In the genomic region with DNA sequence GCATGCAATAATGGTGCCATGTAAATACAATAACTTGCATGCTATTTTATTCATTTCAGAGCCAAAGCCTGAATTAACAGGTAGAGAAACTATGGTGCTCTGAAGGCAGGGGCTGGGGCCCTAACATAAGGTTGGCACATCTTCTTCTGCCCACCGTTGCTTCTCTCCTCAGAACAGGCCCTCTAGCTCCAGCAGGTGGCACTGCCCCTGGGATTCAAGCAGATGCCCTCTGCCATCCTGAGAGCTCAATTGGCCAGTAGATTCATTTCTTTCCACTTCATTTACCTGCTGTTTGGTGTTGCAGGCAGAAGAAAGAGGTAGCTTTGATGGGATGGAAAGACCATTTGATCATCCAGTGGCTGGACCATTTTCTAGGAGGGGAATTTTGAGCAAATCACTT, we compare ENCODE assay signal across 12 cellular contexts.
DNase-seq lines count a peak whose midpoint lies in the region; ATAC-seq and TF ChIP-seq lines count a peak whose summit lies in the region.
"Had no signal": no experiment of that assay in that cellular context is flagged by ENCODE, and none has a peak within 500 bp of the region (broad histone marks: within the 10 kb centered on the region; RNA-seq: fewer than 3 reads in every experiment).

No MANE protein-coding gene starts in this region.

- H3K4me1 Mint-ChIP-seq in activated CD4-positive, alpha-beta memory T cell treated with anti-CD3 and anti-CD28 coated beads for 36 hours (ENCODE audit: low read depth): peaks cover 4% of the 10 kb centered on the region
- H3K4me1 Mint-ChIP-seq in activated CD4-positive, alpha-beta memory T cell treated with anti-CD3 and anti-CD28 coated beads, Interleukin-2, amount 10 ng/mL, durations not matched to agents 7 days and 5 days: peaks cover 4% of the 10 kb centered on the region
- peaks cover 31% of the 10 kb centered on the region for H3K4me1 Mint-ChIP-seq in WTC11
- H3K4me1 Mint-ChIP-seq in activated CD8-positive, alpha-beta memory T cell treated with anti-CD3 and anti-CD28 coated beads, Interleukin-2, amount 10 ng/mL, durations not matched to agents 7 days and 5 days: peaks cover 5% of the 10 kb centered on the region
- H3K4me1 Mint-ChIP-seq: CD14-positive monocyte had no signal

- H3K27me3 Mint-ChIP-seq in activated CD4-positive, alpha-beta memory T cell treated with anti-CD3 and anti-CD28 coated beads for 36 hours: peaks cover 12% of the 10 kb centered on the region
- H3K27me3 Mint-ChIP-seq in activated CD4-positive, alpha-beta memory T cell treated with anti-CD3 and anti-CD28 coated beads, Interleukin-2, amount 10 ng/mL, durations not matched to agents 7 days and 5 days: peaks cover 34% of the 10 kb centered on the region
- H3K27me3 Mint-ChIP-seq in WTC11 (ENCODE audit: low read depth): no peaks in the 10 kb centered on the region
- H3K27me3 Mint-ChIP-seq in activated CD8-positive, alpha-beta memory T cell treated with anti-CD3 and anti-CD28 coated beads, Interleukin-2, amount 10 ng/mL, durations not matched to agents 7 days and 5 days: peaks cover 37% of the 10 kb centered on the region

- no peak overlapping the region for H3K4me3 Mint-ChIP-seq in activated CD4-positive, alpha-beta memory T cell treated with anti-CD3 and anti-CD28 coated beads for 36 hours
- no peak overlapping the region for H3K4me3 Mint-ChIP-seq in activated CD4-positive, alpha-beta memory T cell treated with anti-CD3 and anti-CD28 coated beads, Interleukin-2, amount 10 ng/mL, durations not matched to agents 7 days and 5 days
- H3K4me3 Mint-ChIP-seq in WTC11: no peak overlapping the region
- H3K4me3 Mint-ChIP-seq in activated CD8-positive, alpha-beta memory T cell treated with anti-CD3 and anti-CD28 coated beads, Interleukin-2, amount 10 ng/mL, durations not matched to agents 7 days and 5 days: no peak overlapping the region
- H3K4me3 Mint-ChIP-seq: CD14-positive monocyte had no signal

- H3K36me3 Mint-ChIP-seq in activated CD4-positive, alpha-beta memory T cell treated with anti-CD3 and anti-CD28 coated beads for 36 hours: no peaks in the 10 kb centered on the region
- H3K36me3 Mint-ChIP-seq in activated CD4-positive, alpha-beta memory T cell treated with anti-CD3 and anti-CD28 coated beads, Interleukin-2, amount 10 ng/mL, durations not matched to agents 7 days and 5 days (ENCODE audit: low read depth): no peaks in the 10 kb centered on the region
- no peaks in the 10 kb centered on the region for H3K36me3 Mint-ChIP-seq in WTC11
- H3K36me3 Mint-ChIP-seq in activated CD8-positive, alpha-beta memory T cell treated with anti-CD3 and anti-CD28 coated beads, Interleukin-2, amount 10 ng/mL, durations not matched to agents 7 days and 5 days: no peaks in the 10 kb centered on the region
- H3K36me3 Mint-ChIP-seq: CD14-positive monocyte had no signal

- TF ChIP-seq CTCF in WTC11 (IDR thresholded peaks at IDR 0.05) (no peak), retinal pigment epithelial cell (conservative IDR thresholded peaks at IDR 0.05; ENCODE audit: low read depth, low read length) (peak; percentile 54)

- ATAC-seq in WTC11 (peak; percentile 26; the same call in 1 of the 2 replicates), HG02840 (IDR thresholded peaks at IDR 0.05; ENCODE audit: low FRiP score, unreplicated experiment) (no peak)
- no peak for ATAC-seq in activated CD8-positive, alpha-beta memory T cell treated with anti-CD3 and anti-CD28 coated beads, Interleukin-2, amount 10 ng/mL, durations not matched to agents 7 days and 5 days

- CTCF ChIA-PET in activated CD4-positive, alpha-beta memory T cell treated with anti-CD3 and anti-CD28 coated beads for 36 hours (lab: Charles Lee): interaction anchor here (1.0 to 1.5 kb wide), 5 partner anchors 10 to 90 kb away, joined by 3 to 5 read pairs (median 4); no protein-coding TSS in a partner anchor
- CTCF ChIA-PET in activated CD4-positive, alpha-beta memory T cell treated with anti-CD3 and anti-CD28 coated beads, Interleukin-2, amount 10 ng/mL, durations not matched to agents 7 days and 5 days (lab: Charles Lee): interaction anchor here (0.5 to 1.8 kb wide), 3 partner anchors 9 to 276 kb away, joined by 3 to 6 read pairs (median 4); no protein-coding TSS in a partner anchor
- CTCF ChIA-PET in WTC11 (lab: Charles Lee): interaction anchor here (1.3 to 1.7 kb wide), 2 partner anchors 45 to 80 kb away, joined by 3 to 6 read pairs; no protein-coding TSS in a partner anchor
- CTCF ChIA-PET in activated CD8-positive, alpha-beta memory T cell treated with anti-CD3 and anti-CD28 coated beads, Interleukin-2, amount 10 ng/mL, durations not matched to agents 7 days and 5 days (lab: Charles Lee): interaction anchor here (0.7 to 1.4 kb wide), 3 partner anchors 9 to 145 kb away, joined by 3 read pairs; no protein-coding TSS in a partner anchor

- DNase-seq in activated CD4-positive, alpha-beta memory T cell treated with anti-CD3 and anti-CD28 coated beads for 36 hours: peak; percentile 31
- DNase-seq in activated CD4-positive, alpha-beta memory T cell treated with anti-CD3 and anti-CD28 coated beads, Interleukin-2, amount 10 ng/mL, durations not matched to agents 7 days and 5 days: no peak
- DNase-seq in HT-29 (ENCODE audit: low spot score) (peak; percentile 41), WTC11 (ENCODE audit: low spot score) (no peak), retinal pigment epithelial cell (ENCODE audit: low read depth) (no peak), putamen (ENCODE audit: low spot score) (no peak)
- DNase-seq in activated CD8-positive, alpha-beta memory T cell treated with anti-CD3 and anti-CD28 coated beads, Interleukin-2, amount 10 ng/mL, durations not matched to agents 7 days and 5 days: no peak
- DNase-seq: NCI-H524 treated with DMSO at 0.1 percent for 48 hours had no signal

- no peak overlapping the region for H3K4me3 ChIP-seq in retinal pigment epithelial cell (ENCODE audit: low read length)
- H3K4me3 ChIP-seq: right atrium auricular region, tibial nerve had no signal

- POLR2A ChIA-PET in activated CD4-positive, alpha-beta memory T cell treated with anti-CD3 and anti-CD28 coated beads for 36 hours (lab: Charles Lee): no interaction called here
- POLR2A ChIA-PET in activated CD4-positive, alpha-beta memory T cell treated with anti-CD3 and anti-CD28 coated beads, Interleukin-2, amount 10 ng/mL, durations not matched to agents 7 days and 5 days (lab: Charles Lee): no interaction called here
- POLR2A ChIA-PET in WTC11 (lab: Charles Lee): no interaction called here

- intact Hi-C loops in activated CD4-positive, alpha-beta memory T cell treated with anti-CD3 and anti-CD28 coated beads for 36 hours (cut with micrococcal nuclease): no loop called here

- H3K27ac Mint-ChIP-seq in activated CD4-positive, alpha-beta memory T cell treated with anti-CD3 and anti-CD28 coated beads for 36 hours: no peak overlapping the region
- no peak overlapping the region for H3K27ac Mint-ChIP-seq in activated CD4-positive, alpha-beta memory T cell treated with anti-CD3 and anti-CD28 coated beads, Interleukin-2, amount 10 ng/mL, durations not matched to agents 7 days and 5 days
- H3K27ac Mint-ChIP-seq in WTC11: no peak overlapping the region
- no peak overlapping the region for H3K27ac Mint-ChIP-seq in activated CD8-positive, alpha-beta memory T cell treated with anti-CD3 and anti-CD28 coated beads, Interleukin-2, amount 10 ng/mL, durations not matched to agents 7 days and 5 days
- H3K27ac Mint-ChIP-seq: CD14-positive monocyte had no signal

- no peaks in the 10 kb centered on the region for H3K9me3 Mint-ChIP-seq in activated CD4-positive, alpha-beta memory T cell treated with anti-CD3 and anti-CD28 coated beads for 36 hours
- no peaks in the 10 kb centered on the region for H3K9me3 Mint-ChIP-seq in activated CD4-positive, alpha-beta memory T cell treated with anti-CD3 and anti-CD28 coated beads, Interleukin-2, amount 10 ng/mL, durations not matched to agents 7 days and 5 days
- no peaks in the 10 kb centered on the region for H3K9me3 Mint-ChIP-seq in WTC11
- no peaks in the 10 kb centered on the region for H3K9me3 Mint-ChIP-seq in activated CD8-positive, alpha-beta memory T cell treated with anti-CD3 and anti-CD28 coated beads, Interleukin-2, amount 10 ng/mL, durations not matched to agents 7 days and 5 days (ENCODE audit: low read depth)
- H3K9me3 Mint-ChIP-seq: CD14-positive monocyte had no signal

TF ChIP-seq in WTC11, 78 proteins besides CTCF, POLR2A, EP300 and RAD21:
- TF ChIP-seq ZNF317 (CRISPR knock-in tag; IDR thresholded peaks at IDR 0.05; ENCODE audit: borderline replicate concordance, low read depth) (no peak), MYBL2 (CRISPR knock-in tag; IDR thresholded peaks at IDR 0.05) (no peak), ZNF423 (CRISPR knock-in tag; IDR thresholded peaks at IDR 0.05) (no peak), ZNF416 (CRISPR knock-in tag; IDR thresholded peaks at IDR 0.05) (no peak), ELF4 (CRISPR knock-in tag; IDR thresholded peaks at IDR 0.05; ENCODE audit: low read depth) (no peak), ZNF396 (CRISPR knock-in tag; IDR thresholded peaks at IDR 0.05; ENCODE audit: borderline replicate concordance) (no peak), SP1 (CRISPR knock-in tag; conservative IDR thresholded peaks at IDR 0.05) (no peak)
- TF ChIP-seq, protein P1, sequence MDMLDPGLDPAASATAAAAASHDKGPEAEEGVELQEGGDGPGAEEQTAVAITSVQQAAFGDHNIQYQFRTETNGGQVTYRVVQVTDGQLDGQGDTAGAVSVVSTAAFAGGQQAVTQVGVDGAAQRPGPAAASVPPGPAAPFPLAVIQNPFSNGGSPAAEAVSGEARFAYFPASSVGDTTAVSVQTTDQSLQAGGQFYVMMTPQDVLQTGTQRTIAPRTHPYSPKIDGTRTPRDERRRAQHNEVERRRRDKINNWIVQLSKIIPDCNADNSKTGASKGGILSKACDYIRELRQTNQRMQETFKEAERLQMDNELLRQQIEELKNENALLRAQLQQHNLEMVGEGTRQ (CRISPR knock-in tag; IDR thresholded peaks at IDR 0.05): no peak
- TF ChIP-seq, protein P2, sequence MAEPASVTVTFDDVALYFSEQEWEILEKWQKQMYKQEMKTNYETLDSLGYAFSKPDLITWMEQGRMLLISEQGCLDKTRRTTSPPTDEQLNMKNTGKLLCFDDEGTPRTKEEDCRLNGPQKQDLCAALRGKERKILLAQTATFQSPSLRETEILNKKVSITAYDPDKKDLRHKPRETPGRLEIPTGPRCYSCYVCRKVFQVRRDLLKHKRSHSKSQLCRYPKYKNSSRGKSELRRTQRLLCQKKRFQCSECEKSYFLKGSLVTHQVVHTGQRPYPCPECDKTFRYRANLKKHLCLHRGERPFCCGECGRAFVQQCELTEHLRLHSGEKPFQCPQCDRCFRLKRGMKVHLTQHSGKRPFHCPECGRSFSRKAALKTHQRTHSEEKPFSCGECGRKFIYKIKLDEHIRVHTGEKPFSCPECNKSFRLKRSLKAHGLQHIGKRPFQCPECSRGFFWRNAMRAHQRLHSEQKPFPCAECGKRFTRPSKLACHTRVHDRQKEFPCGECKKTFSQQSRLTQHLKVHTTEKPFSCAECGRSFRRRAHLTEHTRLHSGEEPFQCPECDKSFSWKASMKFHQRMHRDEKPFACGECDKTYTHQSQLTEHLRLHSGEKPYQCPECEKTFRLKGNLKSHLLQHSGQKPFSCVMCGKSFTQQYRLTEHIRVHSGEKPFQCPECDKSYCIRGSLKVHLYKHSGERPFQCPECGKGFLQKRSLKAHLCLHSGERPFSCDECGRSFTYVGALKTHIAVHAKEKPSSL (CRISPR knock-in tag; conservative IDR thresholded peaks at IDR 0.05): no peak

Comparison
In these comparisons a context has a peak if more than half of its experiments do, and no peak if none do; other contexts are left out.
1. DNase-seq: peak in activated CD4-positive, alpha-beta memory T cell treated with anti-CD3 and anti-CD28 coated beads for 36 hours (single experiment) and HT-29 (single experiment); none in activated CD4-positive, alpha-beta memory T cell treated with anti-CD3 and anti-CD28 coated beads, Interleukin-2, amount 10 ng/mL, durations not matched to agents 7 days and 5 days (single experiment), WTC11 (single experiment), retinal pigment epithelial cell (single experiment), putamen (single experiment) and activated CD8-positive, alpha-beta memory T cell treated with anti-CD3 and anti-CD28 coated beads, Interleukin-2, amount 10 ng/mL, durations not matched to agents 7 days and 5 days (single experiment).